Comparison of ENCODE assay signal across 25 cellular contexts in genomic region chr10:18446205-18446604, GRCh38.
A peak's percentile ranks its signal among the peaks of the same experiment; 100 is the strongest.
DNase-seq lines count a peak whose midpoint lies in the region; ATAC-seq, FAIRE-seq and TF ChIP-seq lines count a peak whose summit lies in the region.
"Had no signal": no experiment of that assay in that cellular context is flagged by ENCODE, and none has a peak within 500 bp of the region (broad histone marks: within the 10 kb centered on the region; RNA-seq: fewer than 3 reads in every experiment).

No MANE protein-coding gene starts in this region.

- SMC1A ChIA-PET in GM12878 (lab: Charles Lee; ENCODE audit: uncharacterized antibody, unreplicated experiment) = interaction anchor here (0.8 to 5.1 kb wide), 8 partner anchors 9 to 48 kb away, joined by 3 to 65 read pairs (median 4); no protein-coding TSS in a partner anchor

- FAIRE-seq in GM12878 (lab: Jason Lieb, UNC) = no peak
- FAIRE-seq: A549, GM12891, GM19239 had no signal

- no peak overlapping the region for H3K4ac ChIP-seq in mesenchymal stem cell (ENCODE audit: low read depth in 1 of 2, low read length in 2 of 2)

- TF ChIP-seq EP300 in GM12878 (IDR thresholded peaks at IDR 0.05; ENCODE audit: borderline replicate concordance in 1 of 2, control insufficient read depth in 1 of 2, low read depth in 2 of 2, low read length in 2 of 2) = no peak

- H4K8ac ChIP-seq in mesenchymal stem cell (ENCODE audit: low read length) = no peak overlapping the region

- H3K79me2 ChIP-seq in GM12878 (ENCODE audit: control insufficient read depth, insufficient read depth, low read length) = no peaks in the 10 kb centered on the region

- no peak overlapping the region for H2BK5ac ChIP-seq in mesenchymal stem cell (ENCODE audit: low read depth, low read length, poor library complexity, severe bottlenecking)

- H3K79me1 ChIP-seq in mesenchymal stem cell (replicated peaks; ENCODE audit: low read length, poor library complexity, severe bottlenecking) = no peaks in the 10 kb centered on the region

- RAD21 ChIA-PET in GM12878 (lab: Charles Lee; ENCODE audit: unreplicated experiment) = interaction anchor here (0.8 to 0.9 kb wide), 2 partner anchors 10 to 55 kb away, joined by 3 to 4 read pairs; no protein-coding TSS in a partner anchor

- no peak for DNase-seq in left ventricle myocardium inferior
- no peak for DNase-seq in right cardiac atrium
- peak; percentile 11 for DNase-seq in MV-4-11 (lab: John Stamatoyannopoulos, UW)
- no peak for DNase-seq in GM12878 (ENCODE audit: low read depth, low spot score)
- DNase-seq in stimulated activated naive CD4-positive, alpha-beta T cell treated with Interleukin-2 at 50 U/mL for 16 hours (lab: John Stamatoyannopoulos, UW) = no peak
- no peak for DNase-seq in HT-29 (ENCODE audit: low spot score)
- DNase-seq in mesenchymal stem cell = no peak
- DNase-seq: AML-193; Caco-2; Calu3; CD4-positive, alpha-beta T cell; CD8-positive, alpha-beta T cell; DMS 273 treated with DMSO at 0.1 percent for 48 hours; DMS153; DMS53; DMS79; DND-41; EL; GDM1 had no signal

- no peak overlapping the region for H2BK12ac ChIP-seq in mesenchymal stem cell (ENCODE audit: low read length in 2 of 2)

- H2BK15ac ChIP-seq in mesenchymal stem cell (ENCODE audit: low read depth, poor library complexity, severe bottlenecking) = no peak overlapping the region

- in situ Hi-C loops in GM12878 (cut with MboI) = no loop called here

- H3K27ac ChIP-seq in left ventricle myocardium inferior (replicated peaks) (peak overlapping the region; percentile 57), right cardiac atrium (ENCODE audit: low read length) (no peak overlapping the region), GM12878 (ENCODE audit: control insufficient read depth, insufficient read depth) (no peak overlapping the region), mesenchymal stem cell (ENCODE audit: low read length, poor library complexity, severe bottlenecking) (no peak overlapping the region)
- H3K27ac ChIP-seq: 22Rv1; A549; BLaER1 treated with 17β-estradiol and CSF1 and Interleukin-3, amounts not matched to agents 10 nM and 100 nM; C4-2B had no signal

- no peak overlapping the region for H2AK5ac ChIP-seq in mesenchymal stem cell (ENCODE audit: low read length, severe bottlenecking)

- H3K4me1 ChIP-seq in left ventricle myocardium inferior (peaks cover 70% of the 10 kb centered on the region), right cardiac atrium (ENCODE audit: control insufficient read depth, insufficient read depth, low read length) (peaks cover 4% of the 10 kb centered on the region), GM12878 (ENCODE audit: control insufficient read depth, insufficient read depth, low read length) (no peaks in the 10 kb centered on the region), mesenchymal stem cell (ENCODE audit: control insufficient read depth, insufficient read depth, low read depth, low read length) (no peaks in the 10 kb centered on the region)
- H3K4me1 ChIP-seq: A549, Caco-2 had no signal

- intact Hi-C loops in left ventricle myocardium inferior (cut with micrococcal nuclease) = no loop called here
- intact Hi-C loops in right cardiac atrium (cut with DNase I) = no loop called here
- intact Hi-C loops in GM12878 (cut with micrococcal nuclease; ENCODE audit: unreplicated experiment) = loop anchor here (2.0 kb wide), 1 partner anchor 13 kb away; no protein-coding TSS in a partner anchor

- CTCF ChIA-PET in GM12878 (lab: Yijun Ruan, JAX) = interaction anchor here (0.8 to 1.2 kb wide), 2 partner anchors 12 to 21 kb away, joined by 3 to 4 read pairs; no protein-coding TSS in a partner anchor

- no peak overlapping the region for H3K14ac ChIP-seq in mesenchymal stem cell (ENCODE audit: low read length in 2 of 2)

- H3K27me3 ChIP-seq in left ventricle myocardium inferior (ENCODE audit: low read depth) = no peaks in the 10 kb centered on the region
- no peaks in the 10 kb centered on the region for H3K27me3 ChIP-seq in right cardiac atrium (ENCODE audit: control insufficient read depth, insufficient read depth)
- no peaks in the 10 kb centered on the region for H3K27me3 ChIP-seq in GM12878 (replicated peaks in 1 of 2; ENCODE audit: control insufficient read depth in 2 of 2, insufficient read depth in 2 of 2, low read length in 1 of 2)
- no peaks in the 10 kb centered on the region for H3K27me3 ChIP-seq in mesenchymal stem cell (ENCODE audit: control insufficient read depth in 1 of 2, insufficient read depth in 1 of 2, low read length in 2 of 2)
- H3K27me3 ChIP-seq: BLaER1 treated with 17β-estradiol and CSF1 and Interleukin-3, amounts not matched to agents 10 nM and 100 nM had no signal

- no peak for ATAC-seq in right cardiac atrium
- peak; percentile 64 for ATAC-seq in GM12878
- ATAC-seq: A549; CD8-positive, alpha-beta T cell had no signal

- no TSS peak for BruUV-seq in GM12878 (replicated peaks; lab: Mats Ljungman, UMichigan)

- no peak overlapping the region for H3K23ac ChIP-seq in mesenchymal stem cell (ENCODE audit: low read length in 2 of 2)

- TF ChIP-seq CTCF in left ventricle myocardium inferior (IDR thresholded peaks at IDR 0.05; ENCODE audit: borderline replicate concordance) = no peak
- TF ChIP-seq CTCF in GM12878 (IDR thresholded peaks at IDR 0.05 in 2 of 3, conservative IDR thresholded peaks at IDR 0.05 in 1 of 3; ENCODE audit: control insufficient read depth in 2 of 3, extremely low read depth in 1 of 3, insufficient read depth in 1 of 3, low read depth in 3 of 3, low read length in 3 of 3) = no peak

- no peak for TF ChIP-seq POLR2A in GM12878 (IDR thresholded peaks at IDR 0.05; ENCODE audit: low read depth, low read length)

- H3K9me3 ChIP-seq in left ventricle myocardium inferior (replicated peaks) = no peaks in the 10 kb centered on the region
- H3K9me3 ChIP-seq in right cardiac atrium (ENCODE audit: control insufficient read depth, low read length) = no peaks in the 10 kb centered on the region
- no peaks in the 10 kb centered on the region for H3K9me3 ChIP-seq in GM12878 (replicated peaks; ENCODE audit: control insufficient read depth, insufficient read depth, low read length)
- no peaks in the 10 kb centered on the region for H3K9me3 ChIP-seq in mesenchymal stem cell (ENCODE audit: control insufficient read depth, low read length)
- H3K9me3 ChIP-seq: A549, Caco-2 had no signal

- H3K9ac ChIP-seq in GM12878 (ENCODE audit: control insufficient read depth, insufficient read depth, low read length) (no peak overlapping the region), mesenchymal stem cell (ENCODE audit: low read length) (no peak overlapping the region)
- H3K9ac ChIP-seq: BLaER1 treated with 17β-estradiol and CSF1 and Interleukin-3, amounts not matched to agents 10 nM and 100 nM had no signal

- H2AFZ ChIP-seq in GM12878 (ENCODE audit: control insufficient read depth, low read depth, low read length) (no peak overlapping the region), mesenchymal stem cell (ENCODE audit: low read depth, low read length) (no peak overlapping the region)

- POLR2A ChIA-PET in GM12878 (lab: Charles Lee) = interaction anchor here (1.2 to 2.1 kb wide), 3 partner anchors 12 to 45 kb away, joined by 5 to 8 read pairs (median 5); no protein-coding TSS in a partner anchor

- TF ChIP-seq RAD21 in GM12878 (IDR thresholded peaks at IDR 0.05; ENCODE audit: insufficient read depth, low read depth, low read length) = no peak

- H3K18ac ChIP-seq in mesenchymal stem cell (ENCODE audit: low read depth in 1 of 2, low read length in 2 of 2) = no peak overlapping the region

- no peak overlapping the region for H2BK120ac ChIP-seq in mesenchymal stem cell (ENCODE audit: low read depth, low read length)

- H4K20me1 ChIP-seq in GM12878 (ENCODE audit: control insufficient read depth, insufficient read depth) = no peaks in the 10 kb centered on the region
- H4K20me1 ChIP-seq: BLaER1 treated with 17β-estradiol and CSF1 and Interleukin-3, amounts not matched to agents 10 nM and 100 nM had no signal

- H3K36me3 ChIP-seq in left ventricle myocardium inferior (no peaks in the 10 kb centered on the region), GM12878 (ENCODE audit: control insufficient read depth in 2 of 2, insufficient read depth in 2 of 2, low read length in 1 of 2) (no peaks in the 10 kb centered on the region), mesenchymal stem cell (ENCODE audit: control insufficient read depth in 1 of 2, insufficient read depth in 2 of 2, low read depth in 1 of 2, low read length in 2 of 2) (no peaks in the 10 kb centered on the region)
- H3K36me3 ChIP-seq: BLaER1 treated with 17β-estradiol and CSF1 and Interleukin-3, amounts not matched to agents 10 nM and 100 nM had no signal

- H3K4me2 ChIP-seq in GM12878 (ENCODE audit: control insufficient read depth, insufficient read depth) (no peak overlapping the region), mesenchymal stem cell (ENCODE audit: low read length, poor library complexity, severe bottlenecking) (no peak overlapping the region)
- H3K4me2 ChIP-seq: A549; BLaER1 treated with 17β-estradiol and CSF1 and Interleukin-3, amounts not matched to agents 10 nM and 100 nM had no signal

- no peak overlapping the region for H3K4me3 ChIP-seq in left ventricle myocardium inferior
- no peak overlapping the region for H3K4me3 ChIP-seq in right cardiac atrium (ENCODE audit: low read length)
- no peak overlapping the region for H3K4me3 ChIP-seq in GM12878
- no peak overlapping the region for H3K4me3 ChIP-seq in mesenchymal stem cell (ENCODE audit: insufficient read depth in 1 of 2, low read depth in 1 of 2, low read length in 2 of 2)
- H3K4me3 ChIP-seq: A549; BLaER1 treated with 17β-estradiol and CSF1 and Interleukin-3, amounts not matched to agents 10 nM and 100 nM had no signal

- no peak overlapping the region for H4K91ac ChIP-seq in mesenchymal stem cell (ENCODE audit: low read length)

TF ChIP-seq in GM12878, 131 proteins besides CTCF, POLR2A, EP300 and RAD21 (continues in another document):
- TF ChIP-seq YBX1 (IDR thresholded peaks at IDR 0.05) (no peak), HDAC2 (IDR thresholded peaks at IDR 0.05) (no peak), ATF7 (IDR thresholded peaks at IDR 0.05; ENCODE audit: low read depth) (peak; percentile 90), TCF3 (IDR thresholded peaks at IDR 0.05; ENCODE audit: borderline replicate concordance, insufficient read depth, low read depth, low read length) (no peak), STAT3 (IDR thresholded peaks at IDR 0.05; ENCODE audit: low read depth, low read length) (no peak), ETV6 (conservative IDR thresholded peaks at IDR 0.05 in 1 of 2, IDR thresholded peaks at IDR 0.05 in 1 of 2; ENCODE audit: borderline replicate concordance in 1 of 2, low read depth in 1 of 2) (no peak), CBX5 (IDR thresholded peaks at IDR 0.05; ENCODE audit: low read depth) (no peak)
